In the genomic region with DNA sequence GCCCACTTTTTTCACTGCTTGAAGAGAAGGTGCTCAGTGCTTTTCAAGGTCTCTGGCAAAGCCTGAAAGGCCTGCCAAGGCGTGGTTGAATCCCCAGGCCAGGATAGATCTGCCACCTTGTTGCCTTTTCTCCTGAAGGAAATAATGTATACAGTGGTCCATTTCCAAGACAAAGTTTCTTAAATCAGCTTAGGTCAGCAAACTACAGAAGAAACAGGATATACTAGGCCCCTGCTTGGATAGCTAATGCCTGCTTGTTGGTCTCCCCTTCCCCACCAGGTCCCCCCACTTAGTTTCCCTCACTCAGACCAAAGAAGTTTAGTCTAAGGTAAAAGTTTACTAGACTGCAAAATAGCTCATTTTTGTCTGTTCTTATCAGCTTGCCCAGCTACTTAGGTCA, we compare ENCODE assay signal across 21 cellular contexts. TPM values are rescaled to one million over a fixed set of nuclear protein-coding genes. Genes with fewer than 3 reads are reported as not detected.
"Had no signal": no experiment of that assay in that cellular context is flagged by ENCODE, and none has a peak within 500 bp of the region (broad histone marks: within the 10 kb centered on the region; RNA-seq: fewer than 3 reads in every experiment).

No MANE protein-coding gene starts in this region.

- H3K9me3 ChIP-seq: SJSA1 had no signal

- H3K4me1 ChIP-seq: SJSA1 had no signal

- FAIRE-seq: RCC 7860 had no signal

- H3K27ac ChIP-seq: SJSA1, SK-N-MC had no signal

- H3K4me3 ChIP-seq: SJSA1, SK-N-MC had no signal

- DNase-seq: Karpas-422, KG1, MM.1S, NCI-H1092 treated with DMSO at 0.1 percent for 48 hours, NCI-H1436, NCI-H1694, NCI-H187 treated with DMSO at 0.1 percent for 48 hours, NCI-H2029 treated with DMSO at 0.1 percent for 48 hours, NCI-H2171 treated with DMSO at 0.1 percent for 48 hours, NCI-H345, NCI-H446 treated with DMSO at 0.1 percent for 48 hours, NCI-H510A treated with DMSO at 0.1 percent for 48 hours, NCI-H526, NCI-H748 treated with DMSO at 0.1 percent for 48 hours, Right ventricle myocardium superior, RPMI8226, SIG-M5 had no signal

- H3K36me3 ChIP-seq: SJSA1 had no signal

RNA-seq across cellular contexts. Expression of a gene that starts 19.9 kb away (rescaled TPM):
- total RNA-seq: Right ventricle myocardium superior; T-helper 1 cell treated with Interleukin-12 subunit alpha and Interleukin-12 subunit beta and Interleukin-4 antibody, amounts not matched to agents 30 ng/mL and 1 ng/mL, for 36 hours had no signal
